11 cellular contexts compared by ENCODE assay signal in genomic region chr3:53083496-53083895, GRCh38. TPM values are rescaled to one million over a fixed set of nuclear protein-coding genes. Genes with fewer than 3 reads are reported as not detected.
DNase-seq lines count a peak whose midpoint lies in the region; ATAC-seq and TF ChIP-seq lines count a peak whose summit lies in the region.
"Had no signal": no experiment of that assay in that cellular context is flagged by ENCODE, and none has a peak within 500 bp of the region (broad histone marks: within the 10 kb centered on the region; RNA-seq: fewer than 3 reads in every experiment).

No MANE protein-coding gene starts in this region.

- no peaks in the 10 kb centered on the region for H3K9me3 ChIP-seq in osteoblast (ENCODE audit: low read depth, low read length)

- peak overlapping the region; percentile 40 for H3K4me2 ChIP-seq in osteoblast (ENCODE audit: insufficient read depth, low read length)

- H3K4me1 ChIP-seq in osteoblast (ENCODE audit: insufficient read depth, low read length), result peaks cover 11% of the 10 kb centered on the region

- H3K27ac ChIP-seq in osteoblast (ENCODE audit: low read depth, low read length), result no peak overlapping the region

- no peaks in the 10 kb centered on the region for H3K36me3 ChIP-seq in osteoblast (ENCODE audit: insufficient read depth, low read length)

- no peak overlapping the region for H2AFZ ChIP-seq in osteoblast (ENCODE audit: low read length)

- H4K20me1 ChIP-seq in osteoblast (ENCODE audit: insufficient read depth, low read length), result no peaks in the 10 kb centered on the region

- ATAC-seq in GM21423 (IDR thresholded peaks at IDR 0.05; ENCODE audit: unreplicated experiment), result no peak

- H3K79me2 ChIP-seq in osteoblast (ENCODE audit: insufficient read depth, low read length), result no peaks in the 10 kb centered on the region

- peak; percentile 66 for DNase-seq in COR-L47 (lab: John Stamatoyannopoulos, UW)
- DNase-seq in NCI-H69 (lab: John Stamatoyannopoulos, UW), result peak; percentile 69
- peak; percentile 82 for DNase-seq in fibroblast of peridontal ligament (ENCODE audit: extremely low read depth)
- peak; percentile 85 for DNase-seq in osteoblast (ENCODE audit: insufficient read length, low spot score, missing footprints)
- DNase-seq in NCI-H1105 treated with DMSO at 0.1 percent for 48 hours (lab: John Stamatoyannopoulos, UW), result no peak
- DNase-seq in stimulated activated CD4-positive, alpha-beta T cell treated with anti-CD3 and anti-CD28 coated beads, Interleukin-2, amount 100 ng/mL, for 24 hours, result no peak
- DNase-seq in stimulated activated CD4-positive, alpha-beta T cell treated with anti-CD3 and anti-CD28 coated beads, Interleukin-1b, Interleukin-23, amount 100 ng/mL, for 48 hours, result no peak
- DNase-seq: activated gamma-delta T cell treated with Interleukin-2 at 50 U/mL for 16 hours, DMS53 had no signal

- peak overlapping the region; percentile 19 for H3K4me3 ChIP-seq in osteoblast (ENCODE audit: insufficient read depth, low read length)
- H3K4me3 ChIP-seq: lung had no signal

- no peak for TF ChIP-seq CTCF in osteoblast (IDR thresholded peaks at IDR 0.05; ENCODE audit: extremely low read depth, low read depth, low read length)

- H3K27me3 ChIP-seq in osteoblast (ENCODE audit: insufficient read depth, low read length), result no peaks in the 10 kb centered on the region

RNA-seq across cellular contexts. Expression of gene SFMBT1, which starts 37.6 kb away (rescaled TPM):
- 11.6 and 12.4 TPM in 2 replicates for total RNA-seq in osteoblast

RNA-seq across cellular contexts. Expression of gene RFT1, which starts 46.7 kb away (rescaled TPM):
- 11.9 and 12.7 TPM in 2 replicates for total RNA-seq in osteoblast

Comparison
In these comparisons a context has a peak if more than half of its experiments do, and no peak if none do; other contexts are left out.
1. DNase-seq: peak in COR-L47 (single experiment), NCI-H69 (single experiment), fibroblast of peridontal ligament (single experiment) and osteoblast (single experiment); none in NCI-H1105 treated with DMSO at 0.1 percent for 48 hours (single experiment), stimulated activated CD4-positive, alpha-beta T cell treated with anti-CD3 and anti-CD28 coated beads, Interleukin-2, amount 100 ng/mL, for 24 hours (0 of 2) and stimulated activated CD4-positive, alpha-beta T cell treated with anti-CD3 and anti-CD28 coated beads, Interleukin-1b, Interleukin-23, amount 100 ng/mL, for 48 hours (single experiment).